4 cellular contexts compared by ENCODE assay signal in the genomic region with DNA sequence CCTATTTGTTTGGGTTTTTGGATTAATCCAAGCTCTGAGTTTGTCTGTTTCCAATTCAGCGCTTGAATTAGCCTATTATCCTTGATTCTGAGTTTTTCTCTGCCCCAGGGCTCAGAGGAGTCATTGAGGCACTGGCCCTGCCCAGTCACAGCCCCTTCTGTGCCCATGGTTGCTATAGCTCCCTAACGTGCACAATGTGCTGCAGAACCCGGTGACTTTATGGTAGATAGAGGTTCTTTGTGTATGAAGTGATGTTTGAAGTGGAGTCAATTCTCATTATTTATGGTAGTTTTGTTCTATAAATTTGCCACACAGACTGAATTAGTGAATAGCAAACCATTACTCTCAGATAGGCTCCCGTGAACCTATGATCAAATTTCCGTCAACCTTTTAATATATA.
A peak's percentile ranks its signal among the peaks of the same experiment; 100 is the strongest.
DNase-seq lines count a peak whose midpoint lies in the region; TF ChIP-seq lines count a peak whose summit lies in the region.
"Not testable (repeated sequence)": the region's sequence is repeated elsewhere in the genome, so short reads cannot be mapped to it uniquely, and the experiment has no call there.

No MANE protein-coding gene starts in this region.

- H3K9me3 Mint-ChIP-seq in neural crest cell = not testable (repeated sequence)

- peaks cover 20% of the 10 kb centered on the region for H3K4me1 Mint-ChIP-seq in neural crest cell

- not testable (repeated sequence) for TF ChIP-seq CTCF in neural crest cell (conservative IDR thresholded peaks at IDR 0.05)

- H3K4me3 Mint-ChIP-seq in neural crest cell = peak overlapping the region; percentile 18

- DNase-seq in COLO829 (ENCODE audit: low spot score) = peak; percentile 4
- DNase-seq in SK-MEL-5 (ENCODE audit: low read depth, low spot score) = peak; percentile 94
- peak; percentile 64 for DNase-seq in foreskin melanocyte
- not testable (repeated sequence) for DNase-seq in neural crest cell (ENCODE audit: low read depth, low spot score)

- H3K27ac Mint-ChIP-seq in neural crest cell (ENCODE audit: unreplicated experiment) = not testable (repeated sequence)

- not testable (repeated sequence) for H3K27me3 Mint-ChIP-seq in neural crest cell (ENCODE audit: low read depth)

- H3K36me3 Mint-ChIP-seq in neural crest cell (ENCODE audit: low read depth) = not testable (repeated sequence)

- in situ Hi-C loops in SK-MEL-5 (cut with HindIII; ENCODE audit: low pct_unique_long_range_greater_than_20kb, low sequenced_read_pairs) = not testable (repeated sequence)
